In the genomic region with DNA sequence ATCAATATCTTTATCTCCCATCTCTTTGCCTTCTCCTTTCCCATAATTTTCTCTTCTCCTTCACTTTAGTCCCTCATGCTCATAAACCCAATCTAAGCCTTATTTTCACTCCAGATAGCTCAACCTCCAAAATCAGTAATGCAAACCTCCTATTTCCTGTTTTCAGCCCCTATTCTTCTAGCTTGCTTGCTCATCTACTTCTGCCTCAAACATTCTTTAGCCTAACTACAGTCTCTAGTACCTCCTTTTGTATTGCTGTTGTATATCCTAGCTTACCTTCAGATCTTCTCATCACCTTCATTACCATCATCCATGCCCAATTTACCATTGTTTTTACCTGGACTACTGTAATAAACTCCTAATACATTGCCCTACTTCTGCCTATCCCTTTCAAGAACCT, we compare ENCODE assay signal across 17 cellular contexts.
DNase-seq lines count a peak whose midpoint lies in the region; ATAC-seq and TF ChIP-seq lines count a peak whose summit lies in the region.
"Had no signal": no experiment of that assay in that cellular context is flagged by ENCODE, and none has a peak within 500 bp of the region (broad histone marks: within the 10 kb centered on the region; RNA-seq: fewer than 3 reads in every experiment).

No MANE protein-coding gene starts in this region.

- ATAC-seq in natural killer cell treated with Interleukin-12 subunit alpha and Interleukin-12 subunit beta and Interleukin-15 and Interleukin-18, amount 100 ng/mL, for 72 hours = no peak
- no peak for ATAC-seq in left ventricle myocardium superior
- ATAC-seq: HCT116 had no signal

- DNase-seq in activated naive CD4-positive, alpha-beta T cell treated with anti-CD3 and anti-CD28 coated beads, Interleukin-2, amount 10 ng/mL, durations not matched to agents 7 days and 5 days = no peak
- DNase-seq in activated naive CD4-positive, alpha-beta T cell treated with anti-CD3 and anti-CD28 coated beads, Interleukin-2, amount 50 U/mL, for 16 hours = no peak
- peak; percentile 20 for DNase-seq in KBM-7
- peak; percentile 5 for DNase-seq in fibroblast of pulmonary artery (ENCODE audit: low read depth)
- no peak for DNase-seq in germinal center (ENCODE audit: low spot score)
- no peak for DNase-seq in natural killer cell treated with Interleukin-12 subunit alpha and Interleukin-12 subunit beta and Interleukin-15 and Interleukin-18, amount 100 ng/mL, for 72 hours (ENCODE audit: low spot score)
- DNase-seq in left ventricle myocardium superior = no peak
- DNase-seq: ACHN; BE2C; C1 segment of cervical spinal cord; Caco-2; CD4-positive, alpha-beta T cell; GOT3; H7; HFFc6; IMR-90 had no signal

- in situ Hi-C loops in KBM-7 (cut with MboI; ENCODE audit: low pct_unique_long_range_greater_than_20kb, low sequenced_read_pairs) = no loop called here

- H3K27me3 Mint-ChIP-seq in activated naive CD4-positive, alpha-beta T cell treated with anti-CD3 and anti-CD28 coated beads, Interleukin-2, amount 10 ng/mL, durations not matched to agents 7 days and 5 days = no peaks in the 10 kb centered on the region
- H3K27me3 Mint-ChIP-seq in natural killer cell treated with Interleukin-12 subunit alpha and Interleukin-12 subunit beta and Interleukin-15 and Interleukin-18, amount 100 ng/mL, for 72 hours = peaks cover 0 to 14% of the 10 kb centered on the region in 2 donors
- H3K27me3 Mint-ChIP-seq: CD4-positive, alpha-beta T cell had no signal

- peak overlapping the region; percentile 20 for H3K27ac Mint-ChIP-seq in activated naive CD4-positive, alpha-beta T cell treated with anti-CD3 and anti-CD28 coated beads, Interleukin-2, amount 10 ng/mL, durations not matched to agents 7 days and 5 days
- no peak overlapping the region for H3K27ac Mint-ChIP-seq in natural killer cell treated with Interleukin-12 subunit alpha and Interleukin-12 subunit beta and Interleukin-15 and Interleukin-18, amount 100 ng/mL, for 72 hours
- H3K27ac Mint-ChIP-seq: CD4-positive, alpha-beta T cell; HFFc6 had no signal

- CTCF ChIA-PET in activated naive CD4-positive, alpha-beta T cell treated with anti-CD3 and anti-CD28 coated beads, Interleukin-2, amount 10 ng/mL, durations not matched to agents 7 days and 5 days (lab: Charles Lee) = no interaction called here

- H3K9me3 Mint-ChIP-seq in activated naive CD4-positive, alpha-beta T cell treated with anti-CD3 and anti-CD28 coated beads, Interleukin-2, amount 10 ng/mL, durations not matched to agents 7 days and 5 days = peaks cover 18% of the 10 kb centered on the region
- H3K9me3 Mint-ChIP-seq in natural killer cell treated with Interleukin-12 subunit alpha and Interleukin-12 subunit beta and Interleukin-15 and Interleukin-18, amount 100 ng/mL, for 72 hours = no peaks in the 10 kb centered on the region
- H3K9me3 Mint-ChIP-seq: CD4-positive, alpha-beta T cell; HFFc6 had no signal

- no peak for TF ChIP-seq CTCF in fibroblast of pulmonary artery (IDR thresholded peaks at IDR 0.05; ENCODE audit: low read length, missing control alignments)

- peaks cover 29% of the 10 kb centered on the region for H3K36me3 Mint-ChIP-seq in activated naive CD4-positive, alpha-beta T cell treated with anti-CD3 and anti-CD28 coated beads, Interleukin-2, amount 10 ng/mL, durations not matched to agents 7 days and 5 days
- H3K36me3 Mint-ChIP-seq in natural killer cell treated with Interleukin-12 subunit alpha and Interleukin-12 subunit beta and Interleukin-15 and Interleukin-18, amount 100 ng/mL, for 72 hours = no peaks in the 10 kb centered on the region

- H3K4me3 ChIP-seq in fibroblast of pulmonary artery (replicated peaks; ENCODE audit: low read depth, low read length) = no peak overlapping the region

- H3K4me1 Mint-ChIP-seq in activated naive CD4-positive, alpha-beta T cell treated with anti-CD3 and anti-CD28 coated beads, Interleukin-2, amount 10 ng/mL, durations not matched to agents 7 days and 5 days = peaks cover 51% of the 10 kb centered on the region
- peaks cover 0 to 4% of the 10 kb centered on the region in 2 donors for H3K4me1 Mint-ChIP-seq in natural killer cell treated with Interleukin-12 subunit alpha and Interleukin-12 subunit beta and Interleukin-15 and Interleukin-18, amount 100 ng/mL, for 72 hours (ENCODE audit: low read depth in 2 of 2)

- intact Hi-C loops in left ventricle myocardium superior (cut with micrococcal nuclease) = no loop called here

- no peak overlapping the region for H3K4me3 Mint-ChIP-seq in activated naive CD4-positive, alpha-beta T cell treated with anti-CD3 and anti-CD28 coated beads, Interleukin-2, amount 10 ng/mL, durations not matched to agents 7 days and 5 days
- no peak overlapping the region for H3K4me3 Mint-ChIP-seq in natural killer cell treated with Interleukin-12 subunit alpha and Interleukin-12 subunit beta and Interleukin-15 and Interleukin-18, amount 100 ng/mL, for 72 hours
- H3K4me3 Mint-ChIP-seq: CD4-positive, alpha-beta T cell; HFFc6 had no signal

Comparison
In these comparisons a context has a peak if more than half of its experiments do, and no peak if none do; other contexts are left out.
1. DNase-seq: peak in KBM-7 (single experiment) and fibroblast of pulmonary artery (single experiment); none in activated naive CD4-positive, alpha-beta T cell treated with anti-CD3 and anti-CD28 coated beads, Interleukin-2, amount 10 ng/mL, durations not matched to agents 7 days and 5 days (single experiment), activated naive CD4-positive, alpha-beta T cell treated with anti-CD3 and anti-CD28 coated beads, Interleukin-2, amount 50 U/mL, for 16 hours (single experiment), germinal center (single experiment), natural killer cell treated with Interleukin-12 subunit alpha and Interleukin-12 subunit beta and Interleukin-15 and Interleukin-18, amount 100 ng/mL, for 72 hours (single experiment) and left ventricle myocardium superior (single experiment).